1 cellular context compared by ENCODE assay signal in genomic region chr21:44485254-44485793, GRCh38.
TF ChIP-seq lines count a peak whose summit lies in the region.

No MANE protein-coding gene starts in this region.

TF ChIP-seq in K562, 482 proteins besides CTCF, POLR2A, EP300 and RAD21 (continued from another document):
- TF ChIP-seq RNF219 (CRISPR knock-in tag; IDR thresholded peaks at IDR 0.05), result no peak
- TF ChIP-seq MCM3 (IDR thresholded peaks at IDR 0.05), result no peak
- no peak for TF ChIP-seq E2F8 (IDR thresholded peaks at IDR 0.05; ENCODE audit: low read depth, partially characterized antibody)
- no peak; the same call in 1 of the 2 replicates for TF ChIP-seq ETV1 (tag; conservative IDR thresholded peaks at IDR 0.05; ENCODE audit: low read depth)
- TF ChIP-seq GATAD2A (IDR thresholded peaks at IDR 0.05), result no peak
- TF ChIP-seq MAFK (IDR thresholded peaks at IDR 0.05; ENCODE audit: low read length), result no peak
- no peak for TF ChIP-seq ARHGAP35 (IDR thresholded peaks at IDR 0.05; ENCODE audit: partially characterized antibody)
- no peak for TF ChIP-seq SMARCA5 (IDR thresholded peaks at IDR 0.05)
TF ChIP-seq in K562: peak in this region for 31.
